Comparison of ENCODE assay signal across 8 cellular contexts in genomic region chr4:4260185-4260751, GRCh38. TPM values are rescaled to one million over a fixed set of nuclear protein-coding genes. Genes with fewer than 3 reads are reported as not detected.
DNase-seq lines count a peak whose midpoint lies in the region; ATAC-seq, FAIRE-seq and TF ChIP-seq lines count a peak whose summit lies in the region.

No MANE protein-coding gene starts in this region.

- H3K18ac ChIP-seq in H1 (ENCODE audit: extremely low read depth, low read length): no peak overlapping the region

- H4K8ac ChIP-seq in H1 (ENCODE audit: extremely low read depth, insufficient read depth, low read length): no peak overlapping the region

- no peak overlapping the region for H3K56ac ChIP-seq in H1 (replicated peaks; ENCODE audit: insufficient read length, low read depth, low read length)

- H3K27ac ChIP-seq in OCI-LY3 (ENCODE audit: low read length): peak overlapping the region; percentile 7; the same call in 1 of the 2 replicates
- no peak overlapping the region for H3K27ac ChIP-seq in H1 (ENCODE audit: low read depth, low read length)
- H3K27ac ChIP-seq in pancreas: no peak overlapping the region

- H3K23me2 ChIP-seq in H1 (ENCODE audit: low read depth, low read length): no peaks in the 10 kb centered on the region

- no peak overlapping the region for H2BK5ac ChIP-seq in H1 (ENCODE audit: low read depth, low read length)

- no peaks in the 10 kb centered on the region for H3K79me1 ChIP-seq in H1 (ENCODE audit: low read depth, low read length)

- no peak overlapping the region for H3K14ac ChIP-seq in H1 (ENCODE audit: insufficient read length)

- H3K9ac ChIP-seq in OCI-LY3 (ENCODE audit: low read length) (peak overlapping the region; percentile 46), H1 (replicated peaks in 1 of 4; ENCODE audit: extremely low read depth in 1 of 4, low read depth in 3 of 4, low read length in 3 of 4) (no peak overlapping the region)

- H4K20me1 ChIP-seq in OCI-LY3 (ENCODE audit: insufficient read depth, low read length): no peaks in the 10 kb centered on the region
- H4K20me1 ChIP-seq in H1 (replicated peaks in 1 of 2; ENCODE audit: control insufficient read depth in 1 of 2, insufficient read depth in 2 of 2, low read length in 2 of 2): no peaks in the 10 kb centered on the region

- POLR2A ChIA-PET in H1 (lab: Charles Lee; ENCODE audit: partially characterized antibody): interaction anchor here (1.0 to 1.3 kb wide), 2 partner anchors 9 to 10 kb away, joined by 3 read pairs; no protein-coding TSS in a partner anchor

- no peak overlapping the region for H4K91ac ChIP-seq in H1 (replicated peaks; ENCODE audit: insufficient read length, low read length)

- peaks cover 26% of the 10 kb centered on the region for H3K4me1 ChIP-seq in OCI-LY3 (ENCODE audit: low read length)
- H3K4me1 ChIP-seq in H1 (replicated peaks in 1 of 4; ENCODE audit: control insufficient read depth in 3 of 4, insufficient read depth in 4 of 4, low read length in 3 of 4): no peaks in the 10 kb centered on the region
- H3K4me1 ChIP-seq in pancreas: no peaks in the 10 kb centered on the region

- H3K79me2 ChIP-seq in OCI-LY3 (ENCODE audit: low read length) (no peaks in the 10 kb centered on the region), H1 (ENCODE audit: control insufficient read depth in 1 of 2, insufficient read depth in 2 of 2, low read length in 2 of 2) (no peaks in the 10 kb centered on the region)

- intact Hi-C loops in pancreas (cut with DNase I): loop anchor here in 1 of 3 donors (5.0 kb wide), 1 partner anchor 72 kb away; no protein-coding TSS in a partner anchor

- H2BK12ac ChIP-seq in H1 (ENCODE audit: low read depth, low read length): no peak overlapping the region

- H2AK5ac ChIP-seq in H1 (ENCODE audit: low read depth, low read length): no peak overlapping the region

- H2BK20ac ChIP-seq in H1 (ENCODE audit: low read length): no peak overlapping the region

- H3K4me2 ChIP-seq in OCI-LY3 (ENCODE audit: low read length) (peak overlapping the region; percentile 75), H1 (ENCODE audit: insufficient read depth in 1 of 2, low read depth in 2 of 2, low read length in 2 of 2) (no peak overlapping the region)

- no peak overlapping the region for H2BK15ac ChIP-seq in H1 (ENCODE audit: low read length)

- 90% methylated on average over 6 of the region's 6 CpGs; no CpG with 5 or more reads in 1 of the 2 experiments for WGBS in H1 (ENCODE audit: extremely low coverage in 1 of 2, insufficient coverage in 1 of 2, insufficient read length in 1 of 2, insufficient replicate concordance in 2 of 2, low coverage in 1 of 2, low lambda C conversion rate in 2 of 2, missing lambda C conversion rate in 1 of 2), 2 experiments
- 62 to 67% methylated on average over 6 of the region's 6 CpGs for WGBS in pancreas, 2 donors

- TF ChIP-seq POLR2A in H1 (IDR thresholded peaks at IDR 0.05; ENCODE audit: control extremely low read depth in 1 of 2, low read depth in 2 of 2, low read length in 2 of 2): no peak

- TF ChIP-seq RAD21 in H1 (IDR thresholded peaks at IDR 0.05 in 1 of 2, conservative IDR thresholded peaks at IDR 0.05 in 1 of 2; ENCODE audit: low read depth in 2 of 2, low read length in 2 of 2): peak; percentile 26 to 39; a peak in 3 of 4 replicates

- DNase-seq in NCI-H748 (lab: John Stamatoyannopoulos, UW; ENCODE audit: unreplicated experiment): peak; percentile 15
- DNase-seq in NCI-H748 treated with DMSO at 0.1 percent for 48 hours (lab: John Stamatoyannopoulos, UW): no peak
- no peak for DNase-seq in H1 (ENCODE audit: low read depth in 1 of 2, low spot score in 2 of 2)
- no peak for DNase-seq in pancreas
- no peak for DNase-seq in cerebellum (ENCODE audit: low spot score)

- no peak for TF ChIP-seq EP300 in H1 (IDR thresholded peaks at IDR 0.05; ENCODE audit: borderline replicate concordance in 1 of 2, low read depth in 2 of 2, low read length in 2 of 2)

- H3K4me3 ChIP-seq in OCI-LY3 (ENCODE audit: low read length) (peak overlapping the region; percentile 54), H1 (ENCODE audit: extremely low read depth in 1 of 4, insufficient read depth in 2 of 4, low read depth in 3 of 4, low read length in 4 of 4) (no peak overlapping the region), pancreas (no peak overlapping the region)

- TF ChIP-seq CTCF in OCI-LY3 (IDR thresholded peaks at IDR 0.05; ENCODE audit: low read depth, low read length) (peak; percentile 94), H1 (IDR thresholded peaks at IDR 0.05; ENCODE audit: control extremely low read depth in 1 of 3, insufficient read depth in 1 of 3, low read depth in 1 of 3, low read length in 3 of 3) (peak in 2 of 3 experiments; percentile 39 to 55; a peak in 3 of 4 replicates), pancreas (IDR thresholded peaks at IDR 0.05) (no peak)

- CTCF ChIA-PET in H1 (lab: Charles Lee; ENCODE audit: partially characterized antibody): interaction anchor here (0.8 to 1.8 kb wide), 11 partner anchors 9 to 258 kb away, joined by 3 to 11 read pairs (median 4); partner anchors contain the start of genes NSG1 and TMEM128

- no peaks in the 10 kb centered on the region for H3K36me3 ChIP-seq in OCI-LY3 (replicated peaks; ENCODE audit: low read depth, low read length)
- H3K36me3 ChIP-seq in H1 (ENCODE audit: control insufficient read depth in 2 of 4, insufficient read depth in 4 of 4, low read length in 3 of 4): no peaks in the 10 kb centered on the region
- H3K36me3 ChIP-seq in pancreas: no peaks in the 10 kb centered on the region

- FAIRE-seq in H1 (lab: Jason Lieb, UNC) (no peak), pancreas (lab: Jason Lieb, UNC) (no peak)

- ATAC-seq in HG02870 (IDR thresholded peaks at IDR 0.05; ENCODE audit: unreplicated experiment) (peak; percentile 67), pancreas (peak in 3 of 4 donors; percentile 55 to 70 (median 67)), GM18909 (IDR thresholded peaks at IDR 0.05; ENCODE audit: poor library complexity, unreplicated experiment) (no peak)

- no peak overlapping the region for H2BK120ac ChIP-seq in H1 (replicated peaks; ENCODE audit: low read depth, low read length)

- H3K4ac ChIP-seq in H1 (replicated peaks; ENCODE audit: insufficient read length, low read depth, low read length): no peak overlapping the region

- no peak overlapping the region for H3K23ac ChIP-seq in H1 (ENCODE audit: insufficient read length)

- H3K27me3 ChIP-seq in OCI-LY3 (ENCODE audit: low read depth, low read length) (0 out of 2 replicates have a peak, but pooled peaks cover 4% of the 10 kb centered on the region), H1 (replicated peaks in 1 of 4; ENCODE audit: control insufficient read depth in 3 of 4, extremely low read depth in 1 of 4, insufficient read depth in 3 of 4, low read length in 3 of 4) (no peaks in the 10 kb centered on the region), pancreas (no peaks in the 10 kb centered on the region)

- peak overlapping the region; percentile 94 for H2AFZ ChIP-seq in OCI-LY3 (ENCODE audit: low read depth, low read length)
- H2AFZ ChIP-seq in H1 (ENCODE audit: low read length): no peak overlapping the region

- H4K5ac ChIP-seq in H1 (ENCODE audit: insufficient read length, low read depth, low read length): no peak overlapping the region

- H3K9me3 ChIP-seq in OCI-LY3 (ENCODE audit: insufficient read depth, low read length): no peaks in the 10 kb centered on the region
- no peaks in the 10 kb centered on the region for H3K9me3 ChIP-seq in H1 (ENCODE audit: insufficient read depth in 2 of 2, low read depth in 1 of 2, low read length in 1 of 2)
- no peaks in the 10 kb centered on the region for H3K9me3 ChIP-seq in pancreas

RNA-seq across cellular contexts. Expression of gene TMEM128, which starts 12.2 kb away (rescaled TPM):
- total RNA-seq in H1 (2021; fragmentation: NEBNext Ultra II Directional; extraction: Animal tissue kit (Norgen Biotek cat#: 25700)): 15.9 and 17.7 TPM in 2 replicates
- polyA plus RNA-seq in H1 (2011; rRNA removed): 23.3 and 33.6 TPM in 2 replicates
- polyA plus RNA-seq in H1 (2011; cell fraction: cytosol; rRNA removed): 34.6 TPM
- polyA plus RNA-seq in H1 (2011; cell fraction: nucleus; rRNA removed): 5.8 TPM
- polyA plus RNA-seq in H1 (2012, experiment 1 of 2): 16.3 to 19.4 TPM (median 18.2 TPM) in 4 replicates
- 11.1 TPM for polyA plus RNA-seq in H1 (2012, experiment 2 of 2)
- polyA plus RNA-seq in H1 (2013, experiment 1 of 2): 13.5 TPM
- 15.4 TPM for polyA plus RNA-seq in H1 (2013, experiment 2 of 2)
- polyA minus RNA-seq in H1 (2011; rRNA and poly(A)+ RNA removed): 17.3 and 18.6 TPM in 2 replicates
- polyA minus RNA-seq in H1 (2011; cell fraction: cytosol; rRNA and poly(A)+ RNA removed): 12.3 TPM
- 6.2 TPM for polyA minus RNA-seq in H1 (2011; cell fraction: nucleus; rRNA and poly(A)+ RNA removed)
- 10 to 100 TPM in 2 of 6 donors, 1 to 10 TPM in 4; 6.5 to 10.9 (median 8.2) TPM for total RNA-seq in pancreas
- polyA plus RNA-seq in pancreas: 10 to 100 TPM in 1 of 2 donors, 1 to 10 TPM in 1; 8.7 to 23.3 TPM
- 27.3 TPM for total RNA-seq in cerebellum

RNA-seq across cellular contexts. Expression of gene LYAR, which starts 29.7 kb away (rescaled TPM):
- 46.2 and 46.9 TPM in 2 replicates for total RNA-seq in H1 (2021; fragmentation: NEBNext Ultra II Directional; extraction: Animal tissue kit (Norgen Biotek cat#: 25700))
- polyA plus RNA-seq in H1 (2011; rRNA removed): 4.4 and 6.5 TPM in 2 replicates
- polyA plus RNA-seq in H1 (2011; cell fraction: cytosol; rRNA removed): 17.4 TPM
- 2.7 TPM for polyA plus RNA-seq in H1 (2011; cell fraction: nucleus; rRNA removed)
- polyA plus RNA-seq in H1 (2012, experiment 1 of 2): 32.4 to 57.2 TPM (median 37.2 TPM) in 4 replicates
- polyA plus RNA-seq in H1 (2012, experiment 2 of 2): 9.6 TPM
- polyA plus RNA-seq in H1 (2013, experiment 1 of 2): 83.5 TPM
- 85.9 TPM for polyA plus RNA-seq in H1 (2013, experiment 2 of 2)
- polyA minus RNA-seq in H1 (2011; rRNA and poly(A)+ RNA removed): 2.1 and 3.6 TPM in 2 replicates
- polyA minus RNA-seq in H1 (2011; cell fraction: cytosol; rRNA and poly(A)+ RNA removed): 4.0 TPM
- polyA minus RNA-seq in H1 (2011; cell fraction: nucleus; rRNA and poly(A)+ RNA removed): 4.6 TPM
- 1 to 10 TPM; 1.5 to 6.3 (median 3.9) TPM for total RNA-seq in pancreas
- polyA plus RNA-seq in pancreas: 1 to 10 TPM; 5.2 to 6.6 TPM
- 7.3 TPM for total RNA-seq in cerebellum

RNA-seq across cellular contexts. Expression of gene ZBTB49, which starts 29.8 kb away (rescaled TPM):
- 6.8 and 8.6 TPM in 2 replicates for total RNA-seq in H1 (2021; fragmentation: NEBNext Ultra II Directional; extraction: Animal tissue kit (Norgen Biotek cat#: 25700))
- polyA plus RNA-seq in H1 (2011; rRNA removed): 3.0 and 4.2 TPM in 2 replicates
- 4.5 TPM for polyA plus RNA-seq in H1 (2011; cell fraction: cytosol; rRNA removed)
- 5.7 TPM for polyA plus RNA-seq in H1 (2011; cell fraction: nucleus; rRNA removed)
- polyA plus RNA-seq in H1 (2012, experiment 1 of 2): 3.7 to 5.5 TPM (median 4.1 TPM) in 4 replicates
- polyA plus RNA-seq in H1 (2012, experiment 2 of 2): 1.3 TPM
- polyA plus RNA-seq in H1 (2013, experiment 1 of 2): 3.2 TPM
- polyA plus RNA-seq in H1 (2013, experiment 2 of 2): 3.0 TPM
- 8.1 and 9.1 TPM in 2 replicates for polyA minus RNA-seq in H1 (2011; rRNA and poly(A)+ RNA removed)
- 2.7 TPM for polyA minus RNA-seq in H1 (2011; cell fraction: cytosol; rRNA and poly(A)+ RNA removed)
- polyA minus RNA-seq in H1 (2011; cell fraction: nucleus; rRNA and poly(A)+ RNA removed): 8.5 TPM
- 1 to 10 TPM; 1.5 to 3.7 (median 3.4) TPM for total RNA-seq in pancreas
- polyA plus RNA-seq in pancreas: 1 to 10 TPM; 2.3 to 3.9 TPM
- 11.8 TPM for total RNA-seq in cerebellum

RNA-seq across cellular contexts. Expression of gene OTOP1, which starts 33.5 kb away (rescaled TPM):
- not detected in 2 replicates for total RNA-seq in H1 (2021; fragmentation: NEBNext Ultra II Directional; extraction: Animal tissue kit (Norgen Biotek cat#: 25700))
- polyA plus RNA-seq in H1 (2011; rRNA removed) (not detected in 2 replicates), pancreas (not detected)
- not detected for polyA plus RNA-seq in H1 (2011; cell fraction: cytosol; rRNA removed)
- not detected for polyA plus RNA-seq in H1 (2011; cell fraction: nucleus; rRNA removed)
- polyA plus RNA-seq in H1 (2012, experiment 1 of 2): not detected in 4 replicates
- polyA plus RNA-seq in H1 (2012, experiment 2 of 2): not detected
- 0.02 TPM for polyA plus RNA-seq in H1 (2013, experiment 1 of 2)
- polyA plus RNA-seq in H1 (2013, experiment 2 of 2): not detected
- polyA minus RNA-seq in H1 (2011; rRNA and poly(A)+ RNA removed): not detected in 2 replicates
- polyA minus RNA-seq in H1 (2011; cell fraction: cytosol; rRNA and poly(A)+ RNA removed): not detected
- not detected for polyA minus RNA-seq in H1 (2011; cell fraction: nucleus; rRNA and poly(A)+ RNA removed)
- total RNA-seq in pancreas (not detected), cerebellum (not detected)

Comparison
In these comparisons a context has a peak if more than half of its experiments do, and no peak if none do; other contexts are left out.
1. CTCF ChIP-seq: peak in OCI-LY3 (single experiment) and H1 (2 of 3); none in pancreas (0 of 4).